Comparison of ENCODE assay signal across 10 cellular contexts in the genomic region with DNA sequence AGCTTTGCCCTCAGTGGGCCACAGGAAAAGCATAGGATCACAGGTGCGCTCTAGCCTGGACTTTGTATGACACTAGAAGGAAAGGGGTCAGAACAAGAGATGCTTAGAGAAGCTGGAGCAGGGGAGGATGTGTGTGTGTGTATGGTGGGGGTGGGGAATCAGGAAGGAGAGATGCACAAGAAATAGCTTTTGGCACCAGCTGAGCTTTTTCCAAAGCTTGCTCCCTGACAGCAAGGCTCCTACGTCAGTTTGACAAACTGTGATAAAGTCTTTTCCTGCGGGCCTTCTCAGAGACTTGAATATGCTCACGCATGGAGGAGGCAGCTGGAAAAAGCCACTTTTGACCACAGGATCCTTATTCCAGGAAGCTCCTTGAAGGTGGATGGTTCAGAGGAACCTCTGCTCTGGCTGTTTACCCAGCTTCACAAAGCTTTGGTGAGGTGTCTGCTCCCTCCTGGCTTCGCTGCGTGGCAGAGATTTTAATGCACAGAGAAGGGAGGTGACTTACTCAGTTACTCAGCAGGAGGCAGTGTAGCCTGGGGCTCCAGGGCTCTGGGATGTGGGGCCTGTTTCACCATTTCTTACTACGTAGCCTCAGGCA. TPM values are rescaled to one million over a fixed set of nuclear protein-coding genes. Genes with fewer than 3 reads are reported as not detected.
DNase-seq lines count a peak whose midpoint lies in the region; ATAC-seq and TF ChIP-seq lines count a peak whose summit lies in the region.
"Had no signal": no experiment of that assay in that cellular context is flagged by ENCODE, and none has a peak within 500 bp of the region (broad histone marks: within the 10 kb centered on the region; RNA-seq: fewer than 3 reads in every experiment).

No MANE protein-coding gene starts in this region.

- no peaks in the 10 kb centered on the region for H3K27me3 ChIP-seq in foreskin keratinocyte
- peaks cover 11 to 14% of the 10 kb centered on the region in 2 donors for H3K27me3 ChIP-seq in naive thymus-derived CD4-positive, alpha-beta T cell (ENCODE audit: control insufficient read depth in 2 of 2, insufficient read depth in 2 of 2, low read length in 2 of 2)

- peak overlapping the region; percentile 25 for H3K4me3 ChIP-seq in retinal pigment epithelial cell (ENCODE audit: low read length)
- H3K4me3 ChIP-seq in naive thymus-derived CD4-positive, alpha-beta T cell (ENCODE audit: low read length), result no peak overlapping the region

- H3K27me3 Mint-ChIP-seq in Calu3 (ENCODE audit: unreplicated experiment), result no peaks in the 10 kb centered on the region
- peaks cover 15 to 52% (median 22%) of the 10 kb centered on the region in 5 donors for H3K27me3 Mint-ChIP-seq in naive thymus-derived CD4-positive, alpha-beta T cell

- no TSS peak for BruUV-seq in Calu3 (replicated peaks; lab: Mats Ljungman, UMichigan)

- peak overlapping the region; percentile 87 for H3K4me3 Mint-ChIP-seq in Calu3 (ENCODE audit: low read depth, unreplicated experiment)
- no peak overlapping the region for H3K4me3 Mint-ChIP-seq in naive thymus-derived CD4-positive, alpha-beta T cell
- H3K4me3 Mint-ChIP-seq: activated CD8-positive, alpha-beta T cell treated with anti-CD3 and anti-CD28 coated beads for 36 hours had no signal

- peak overlapping the region; percentile 90 for H3K27ac ChIP-seq in foreskin keratinocyte
- no peak overlapping the region for H3K27ac ChIP-seq in naive thymus-derived CD4-positive, alpha-beta T cell (ENCODE audit: low read depth, low read length)

- peaks cover 99% of the 10 kb centered on the region for H3K36me3 Mint-ChIP-seq in Calu3 (ENCODE audit: insufficient read depth, unreplicated experiment)
- peaks cover 0 to 3% (median 0%) of the 10 kb centered on the region in 5 donors for H3K36me3 Mint-ChIP-seq in naive thymus-derived CD4-positive, alpha-beta T cell

- POLR2A ChIA-PET in naive thymus-derived CD4-positive, alpha-beta T cell (lab: Charles Lee), result no interaction called here

- no peaks in the 10 kb centered on the region for H3K9me3 Mint-ChIP-seq in Calu3 (ENCODE audit: low read depth, unreplicated experiment)
- H3K9me3 Mint-ChIP-seq in naive thymus-derived CD4-positive, alpha-beta T cell, result peaks cover 0 to 2% (median 0%) of the 10 kb centered on the region in 11 donors
- H3K9me3 Mint-ChIP-seq: activated CD8-positive, alpha-beta T cell treated with anti-CD3 and anti-CD28 coated beads for 36 hours had no signal

- no peak for TF ChIP-seq CTCF in Calu3 (IDR thresholded peaks at IDR 0.05; ENCODE audit: unreplicated experiment)
- TF ChIP-seq CTCF in foreskin keratinocyte (conservative IDR thresholded peaks at IDR 0.05), result peak; percentile 36
- TF ChIP-seq CTCF in retinal pigment epithelial cell (conservative IDR thresholded peaks at IDR 0.05; ENCODE audit: low read depth, low read length), result no peak

- CTCF ChIA-PET in Calu3 (lab: Charles Lee), result interaction anchor here (0.7 to 2.3 kb wide), 11 partner anchors 14 to 92 kb away, joined by 3 to 28 read pairs (median 7); no protein-coding TSS in a partner anchor
- CTCF ChIA-PET in naive thymus-derived CD4-positive, alpha-beta T cell (lab: Charles Lee), result interaction anchor here (0.9 to 8.7 kb wide), 5 partner anchors 17 to 135 kb away, joined by 3 to 147 read pairs (median 4); no protein-coding TSS in a partner anchor

- peaks cover 35% of the 10 kb centered on the region for H3K4me1 ChIP-seq in foreskin keratinocyte
- H3K4me1 ChIP-seq in naive thymus-derived CD4-positive, alpha-beta T cell (ENCODE audit: control insufficient read depth in 2 of 2, insufficient read depth in 2 of 2, low read length in 2 of 2), result peaks cover 33 to 34% of the 10 kb centered on the region in 2 donors

- intact Hi-C loops in Calu3 (cut with micrococcal nuclease; ENCODE audit: unreplicated experiment), result no loop called here
- intact Hi-C loops in naive thymus-derived CD4-positive, alpha-beta T cell (cut with micrococcal nuclease), result loop anchor here in 1 of 2 donors (10.0 kb wide), 1 partner anchor 79 kb away; a partner anchor contains a TSS

- H3K36me3 ChIP-seq in naive thymus-derived CD4-positive, alpha-beta T cell (ENCODE audit: control insufficient read depth in 2 of 3, insufficient read depth in 3 of 3, low read length in 3 of 3), result no peaks in the 10 kb centered on the region

- no peak for ATAC-seq in foreskin keratinocyte
- no peak for ATAC-seq in naive thymus-derived CD4-positive, alpha-beta T cell
- ATAC-seq: activated CD8-positive, alpha-beta T cell treated with anti-CD3 and anti-CD28 coated beads for 36 hours had no signal

- no peaks in the 10 kb centered on the region for H3K9me3 ChIP-seq in naive thymus-derived CD4-positive, alpha-beta T cell (ENCODE audit: control insufficient read depth in 2 of 3, low read length in 3 of 3)

- peaks cover 81% of the 10 kb centered on the region for H3K4me1 Mint-ChIP-seq in Calu3 (ENCODE audit: low read depth, unreplicated experiment)
- peaks cover 24 to 45% (median 31%) of the 10 kb centered on the region in 7 donors for H3K4me1 Mint-ChIP-seq in naive thymus-derived CD4-positive, alpha-beta T cell

- DNase-seq in Calu3 (no peak), amniotic epithelial cell (ENCODE audit: low read depth) (peak; percentile 85), foreskin keratinocyte (no peak), retinal pigment epithelial cell (ENCODE audit: low read depth) (no peak), UCSD-AML1 (lab: John Stamatoyannopoulos, UW; ENCODE audit: unreplicated experiment) (no peak), GM03348 (ENCODE audit: low spot score) (no peak), SHP77 (lab: John Stamatoyannopoulos, UW) (no peak)
- DNase-seq in naive thymus-derived CD4-positive, alpha-beta T cell, result no peak
- DNase-seq: activated CD8-positive, alpha-beta T cell treated with anti-CD3 and anti-CD28 coated beads for 36 hours had no signal

- H3K27ac Mint-ChIP-seq in Calu3 (ENCODE audit: unreplicated experiment), result peak overlapping the region; percentile 100
- H3K27ac Mint-ChIP-seq in naive thymus-derived CD4-positive, alpha-beta T cell, result no peak overlapping the region
- H3K27ac Mint-ChIP-seq: activated CD8-positive, alpha-beta T cell treated with anti-CD3 and anti-CD28 coated beads for 36 hours had no signal

RNA-seq across cellular contexts. Expression of a gene that starts 3.9 kb away (rescaled TPM):
- 156 and 162 TPM in 2 replicates for total RNA-seq in Calu3 (2022)
- total RNA-seq in foreskin keratinocyte, result 48.7 and 56.7 TPM in 2 replicates
- 72.7 and 84.9 TPM in 2 replicates for polyA plus RNA-seq in foreskin keratinocyte
- 1 to 10 TPM in 1 of 5 experiments, under 1 TPM in 3, not detected in 1; 0.27 to 1.6 (median 0.62) TPM for total RNA-seq in naive thymus-derived CD4-positive, alpha-beta T cell
- not detected for polyA plus RNA-seq in naive thymus-derived CD4-positive, alpha-beta T cell

RNA-seq across cellular contexts. Expression of a gene that starts 15.7 kb away (rescaled TPM):
- total RNA-seq in Calu3 (2022) (0.90 and 1.2 TPM in 2 replicates), foreskin keratinocyte (not detected in 2 replicates)
- polyA plus RNA-seq in foreskin keratinocyte, result not detected in 2 replicates
- total RNA-seq in naive thymus-derived CD4-positive, alpha-beta T cell, result 100 to 1,000 TPM in 1 of 5 experiments, 1 to 10 TPM in 1, not detected in 3; 6.4 to 123 TPM
- polyA plus RNA-seq in naive thymus-derived CD4-positive, alpha-beta T cell, result under 1 TPM in 1 of 2 donors, not detected in 1; 0.71 TPM
- total RNA-seq: activated CD8-positive, alpha-beta T cell treated with anti-CD3 and anti-CD28 coated beads for 36 hours; M059J had no signal

RNA-seq across cellular contexts. Expression of a gene that starts 44.4 kb away (rescaled TPM):
- 89.8 and 95.3 TPM in 2 replicates for total RNA-seq in Calu3 (2022)
- 32.9 and 37.6 TPM in 2 replicates for total RNA-seq in foreskin keratinocyte
- polyA plus RNA-seq in foreskin keratinocyte, result 27.7 and 28.9 TPM in 2 replicates
- total RNA-seq in naive thymus-derived CD4-positive, alpha-beta T cell, result 100 to 1,000 TPM in 3 of 5 experiments, 10 to 100 TPM in 2; 64.2 to 124 (median 102) TPM
- polyA plus RNA-seq in naive thymus-derived CD4-positive, alpha-beta T cell, result 10 to 100 TPM; 20.8 to 22.3 TPM

RNA-seq across cellular contexts. Expression of a gene that starts 45.0 kb away (rescaled TPM):
- 40.5 and 49.2 TPM in 2 replicates for total RNA-seq in Calu3 (2022)
- 116 and 130 TPM in 2 replicates for total RNA-seq in foreskin keratinocyte
- polyA plus RNA-seq in foreskin keratinocyte, result 112 and 115 TPM in 2 replicates
- total RNA-seq in naive thymus-derived CD4-positive, alpha-beta T cell, result 1 to 10 TPM in 1 of 5 experiments, under 1 TPM in 3, not detected in 1; 0.13 to 1.0 (median 0.57) TPM
- polyA plus RNA-seq in naive thymus-derived CD4-positive, alpha-beta T cell, result under 1 TPM in 1 of 2 donors, not detected in 1; 0.69 TPM

Comparison
In these comparisons a context has a peak if more than half of its experiments do, and no peak if none do; other contexts are left out.
1. RNA of a gene that starts 3.9 kb away (total RNA-seq): 156 to 162 TPM in Calu3 and 48.7 to 56.7 TPM in foreskin keratinocyte; 0.27 to 1.6 TPM in naive thymus-derived CD4-positive, alpha-beta T cell; every median in the first group is over 10 times any median in the second.